In the genomic region with DNA sequence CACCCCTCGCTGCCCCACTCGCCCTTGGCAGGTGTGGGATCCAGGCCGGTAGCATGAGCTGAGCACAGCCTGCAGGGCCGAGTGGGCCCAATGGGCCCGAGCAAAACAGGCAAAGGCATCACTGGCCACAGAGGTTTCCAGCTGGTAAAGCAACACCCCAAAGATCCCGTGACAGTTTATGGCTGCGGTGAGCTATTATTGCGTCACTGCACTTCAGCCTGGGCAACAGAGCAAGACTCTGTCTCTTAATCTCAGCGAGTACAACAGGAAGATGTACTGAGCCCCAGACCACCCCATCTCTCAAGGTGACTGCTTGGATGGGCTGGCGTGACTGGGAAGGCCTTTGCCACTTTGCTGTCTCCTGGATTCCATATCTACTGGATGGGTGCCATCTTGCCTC, we compare ENCODE assay signal across 26 cellular contexts. TPM values are rescaled to one million over a fixed set of nuclear protein-coding genes. Genes with fewer than 3 reads are reported as not detected.
DNase-seq lines count a peak whose midpoint lies in the region; ATAC-seq and TF ChIP-seq lines count a peak whose summit lies in the region.
"Had no signal": no experiment of that assay in that cellular context is flagged by ENCODE, and none has a peak within 500 bp of the region (broad histone marks: within the 10 kb centered on the region; RNA-seq: fewer than 3 reads in every experiment).

No MANE protein-coding gene starts in this region.

- H3K4me3 ChIP-seq in esophagus (ENCODE audit: low read depth in 1 of 2, low read length in 2 of 2) (no peak overlapping the region), vagina (no peak overlapping the region)
- H3K4me3 ChIP-seq: heart right ventricle, transverse colon had no signal

- H3K4me3 Mint-ChIP-seq in activated CD8-positive, alpha-beta T cell treated with anti-CD3 and anti-CD28 coated beads, Interleukin-2, amount 10 ng/mL, durations not matched to agents 7 days and 5 days: no peak overlapping the region
- H3K4me3 Mint-ChIP-seq in activated CD8-positive, alpha-beta T cell treated with anti-CD3 and anti-CD28 coated beads for 36 hours: no peak overlapping the region
- H3K4me3 Mint-ChIP-seq: activated CD8-positive, alpha-beta memory T cell treated with anti-CD3 and anti-CD28 coated beads, Interleukin-2, amount 10 ng/mL, durations not matched to agents 7 days and 5 days; HFFc6; natural killer cell had no signal

- no peak for ATAC-seq in activated CD8-positive, alpha-beta T cell treated with anti-CD3 and anti-CD28 coated beads, Interleukin-2, amount 10 ng/mL, durations not matched to agents 7 days and 5 days
- ATAC-seq in activated CD8-positive, alpha-beta T cell treated with anti-CD3 and anti-CD28 coated beads for 36 hours: no peak
- ATAC-seq in HG02852 (IDR thresholded peaks at IDR 0.05; ENCODE audit: unreplicated experiment) (no peak), GM19035 (IDR thresholded peaks at IDR 0.05; ENCODE audit: unreplicated experiment) (no peak)
- ATAC-seq: heart right ventricle, natural killer cell had no signal

- H3K9me3 Mint-ChIP-seq in activated CD8-positive, alpha-beta T cell treated with anti-CD3 and anti-CD28 coated beads, Interleukin-2, amount 10 ng/mL, durations not matched to agents 7 days and 5 days (ENCODE audit: insufficient read depth): no peaks in the 10 kb centered on the region
- no peaks in the 10 kb centered on the region for H3K9me3 Mint-ChIP-seq in activated CD8-positive, alpha-beta T cell treated with anti-CD3 and anti-CD28 coated beads for 36 hours
- H3K9me3 Mint-ChIP-seq: HFFc6, IgD-negative memory B cell, natural killer cell had no signal

- H3K27ac ChIP-seq in RWPE1 (peak overlapping the region; percentile 93), esophagus (ENCODE audit: low read depth in 2 of 2, low read length in 1 of 2) (peak overlapping the region; percentile 87 to 92), vagina (peak overlapping the region; percentile 42)
- H3K27ac ChIP-seq: heart right ventricle, transverse colon had no signal

- POLR2A ChIA-PET in activated CD8-positive, alpha-beta T cell treated with anti-CD3 and anti-CD28 coated beads, Interleukin-2, amount 10 ng/mL, durations not matched to agents 7 days and 5 days (lab: Charles Lee): interaction anchor here (0.7 to 1.7 kb wide), 2 partner anchors 14 to 30 kb away, joined by 3 to 5 read pairs; no protein-coding TSS in a partner anchor
- POLR2A ChIA-PET in activated CD8-positive, alpha-beta T cell treated with anti-CD3 and anti-CD28 coated beads for 36 hours (lab: Charles Lee): interaction anchor here (0.8 to 2.1 kb wide), 2 partner anchors 105 to 141 kb away, joined by 3 to 5 read pairs; no protein-coding TSS in a partner anchor
- POLR2A ChIA-PET in RWPE1 (lab: Yijun Ruan, JAX; ENCODE audit: low non-redundant PET): no interaction called here

- peaks cover 4 to 37% of the 10 kb centered on the region in 2 donors for H3K36me3 ChIP-seq in esophagus (ENCODE audit: control insufficient read depth in 2 of 2, insufficient read depth in 2 of 2, low read length in 1 of 2)
- no peaks in the 10 kb centered on the region for H3K36me3 ChIP-seq in vagina
- H3K36me3 ChIP-seq: transverse colon had no signal

- TF ChIP-seq POLR2A in vagina (IDR thresholded peaks at IDR 0.05): no peak

- CTCF ChIA-PET in activated CD8-positive, alpha-beta T cell treated with anti-CD3 and anti-CD28 coated beads, Interleukin-2, amount 10 ng/mL, durations not matched to agents 7 days and 5 days (lab: Charles Lee): interaction anchor here (1.1 to 4.3 kb wide), 9 partner anchors 21 to 105 kb away, joined by 3 to 36 read pairs (median 5); a partner anchor contains a TSS
- CTCF ChIA-PET in activated CD8-positive, alpha-beta T cell treated with anti-CD3 and anti-CD28 coated beads for 36 hours (lab: Charles Lee): interaction anchor here (1.1 to 3.7 kb wide), 7 partner anchors 11 to 73 kb away, joined by 3 to 20 read pairs (median 6); a partner anchor contains a TSS
- CTCF ChIA-PET in RWPE1 (lab: Yijun Ruan, JAX): interaction anchor here (1.3 kb wide), 1 partner anchor 73 kb away, joined by 4 read pairs; no protein-coding TSS in a partner anchor

- no peaks in the 10 kb centered on the region for H3K9me3 ChIP-seq in esophagus (ENCODE audit: control insufficient read depth in 2 of 2, insufficient read depth in 1 of 2, low read depth in 1 of 2, low read length in 1 of 2)
- no peaks in the 10 kb centered on the region for H3K9me3 ChIP-seq in vagina
- H3K9me3 ChIP-seq: heart right ventricle, transverse colon had no signal

- no peaks in the 10 kb centered on the region for H3K27me3 Mint-ChIP-seq in activated CD8-positive, alpha-beta T cell treated with anti-CD3 and anti-CD28 coated beads, Interleukin-2, amount 10 ng/mL, durations not matched to agents 7 days and 5 days (ENCODE audit: low read depth)
- H3K27me3 Mint-ChIP-seq in activated CD8-positive, alpha-beta T cell treated with anti-CD3 and anti-CD28 coated beads for 36 hours: no peaks in the 10 kb centered on the region

- H3K4me1 Mint-ChIP-seq in activated CD8-positive, alpha-beta T cell treated with anti-CD3 and anti-CD28 coated beads, Interleukin-2, amount 10 ng/mL, durations not matched to agents 7 days and 5 days (ENCODE audit: low read depth): peaks cover 68% of the 10 kb centered on the region
- peaks cover 39% of the 10 kb centered on the region for H3K4me1 Mint-ChIP-seq in activated CD8-positive, alpha-beta T cell treated with anti-CD3 and anti-CD28 coated beads for 36 hours (ENCODE audit: low read depth)

- intact Hi-C loops in activated CD8-positive, alpha-beta T cell treated with anti-CD3 and anti-CD28 coated beads for 36 hours (cut with micrococcal nuclease): no loop called here
- intact Hi-C loops in vagina (cut with DNase I): no loop called here

- no peaks in the 10 kb centered on the region for H3K27me3 ChIP-seq in esophagus (ENCODE audit: control insufficient read depth in 1 of 2, insufficient read depth in 2 of 2, low read length in 2 of 2)
- H3K27me3 ChIP-seq in vagina: no peaks in the 10 kb centered on the region
- H3K27me3 ChIP-seq: heart right ventricle, transverse colon had no signal

- DNase-seq in activated CD8-positive, alpha-beta T cell treated with anti-CD3 and anti-CD28 coated beads, Interleukin-2, amount 10 ng/mL, durations not matched to agents 7 days and 5 days: no peak
- DNase-seq in activated CD8-positive, alpha-beta T cell treated with anti-CD3 and anti-CD28 coated beads for 36 hours: no peak
- no peak for DNase-seq in RWPE1 (ENCODE audit: low spot score)
- DNase-seq in vagina (ENCODE audit: extremely low spot score in 2 of 2): no peak
- DNase-seq in cerebellar cortex (ENCODE audit: low spot score): no peak
- DNase-seq: activated CD4-positive, alpha-beta T cell treated with anti-CD3 and anti-CD28 coated beads, Interleukin-2, amount 50 U/mL, for 1 hour; activated CD8-positive, alpha-beta memory T cell treated with anti-CD3 and anti-CD28 coated beads, Interleukin-2, amount 10 ng/mL, durations not matched to agents 7 days and 5 days; activated T-cell treated with anti-CD3 and anti-CD28 coated beads, Interleukin-2, amount 50 U/mL, for 48 hours; caudate nucleus; cortex of kidney; foreskin fibroblast; GOT3; heart right ventricle; HFFc6; natural killer cell; NCI-H1092 treated with DMSO at 0.1 percent for 48 hours; NCI-H187 treated with DMSO at 0.1 percent for 48 hours; NK-92 treated with Interleukin-12 subunit alpha and Interleukin-12 subunit beta, amount 100 ng/mL, for 24 hours; occipital lobe; SHP77; stimulated activated CD4-positive, alpha-beta T cell treated with anti-CD3 and anti-CD28 coated beads, Interleukin-4, amount 100 ng/mL, for 4 hours had no signal

- H3K4me1 ChIP-seq in esophagus (ENCODE audit: control insufficient read depth in 2 of 2, insufficient read depth in 2 of 2, low read length in 1 of 2) (peaks cover 9 to 59% of the 10 kb centered on the region in 2 donors), vagina (peaks cover 70% of the 10 kb centered on the region)

- TF ChIP-seq CTCF in activated CD8-positive, alpha-beta T cell treated with anti-CD3 and anti-CD28 coated beads for 36 hours (IDR thresholded peaks at IDR 0.05): no peak
- TF ChIP-seq CTCF in RWPE1 (conservative IDR thresholded peaks at IDR 0.05; ENCODE audit: low read depth) (no peak), vagina (IDR thresholded peaks at IDR 0.05) (no peak)

- peaks cover 21% of the 10 kb centered on the region for H3K36me3 Mint-ChIP-seq in activated CD8-positive, alpha-beta T cell treated with anti-CD3 and anti-CD28 coated beads, Interleukin-2, amount 10 ng/mL, durations not matched to agents 7 days and 5 days (ENCODE audit: low read depth)
- no peaks in the 10 kb centered on the region for H3K36me3 Mint-ChIP-seq in activated CD8-positive, alpha-beta T cell treated with anti-CD3 and anti-CD28 coated beads for 36 hours (ENCODE audit: low read depth)
- H3K36me3 Mint-ChIP-seq: natural killer cell had no signal

- WGBS in esophagus, 2 donors: 83 to 88% methylated on average over 10 of the region's 10 CpGs

- peak overlapping the region; percentile 77 for H3K27ac Mint-ChIP-seq in activated CD8-positive, alpha-beta T cell treated with anti-CD3 and anti-CD28 coated beads, Interleukin-2, amount 10 ng/mL, durations not matched to agents 7 days and 5 days
- no peak overlapping the region for H3K27ac Mint-ChIP-seq in activated CD8-positive, alpha-beta T cell treated with anti-CD3 and anti-CD28 coated beads for 36 hours
- H3K27ac Mint-ChIP-seq: HFFc6, natural killer cell had no signal

RNA-seq across cellular contexts. Expression of a gene that starts 4.3 kb away (rescaled TPM):
- 10 to 100 TPM; 19.5 to 22.8 TPM for total RNA-seq in activated CD8-positive, alpha-beta T cell treated with anti-CD3 and anti-CD28 coated beads, Interleukin-2, amount 10 ng/mL, durations not matched to agents 7 days and 5 days
- 10 to 100 TPM in 1 of 2 experiments, 1 to 10 TPM in 1; 8.2 to 13.2 TPM for total RNA-seq in activated CD8-positive, alpha-beta T cell treated with anti-CD3 and anti-CD28 coated beads for 36 hours
- polyA plus RNA-seq in esophagus: 10 to 100 TPM; 27.9 to 39.4 TPM
- total RNA-seq in vagina: 26.3 TPM

RNA-seq across cellular contexts. Expression of a gene that starts 6.4 kb away (rescaled TPM):
- total RNA-seq in activated CD8-positive, alpha-beta T cell treated with anti-CD3 and anti-CD28 coated beads, Interleukin-2, amount 10 ng/mL, durations not matched to agents 7 days and 5 days: 10 to 100 TPM in 1 of 2 experiments, 1 to 10 TPM in 1; 8.9 to 13.1 TPM
- total RNA-seq in activated CD8-positive, alpha-beta T cell treated with anti-CD3 and anti-CD28 coated beads for 36 hours: 1 to 10 TPM; 4.2 to 4.8 TPM
- 10 to 100 TPM; 31.6 to 48.1 TPM for polyA plus RNA-seq in esophagus
- 34.1 TPM for total RNA-seq in vagina

RNA-seq across cellular contexts. Expression of a gene that starts 57.9 kb away (rescaled TPM):
- total RNA-seq in activated CD8-positive, alpha-beta T cell treated with anti-CD3 and anti-CD28 coated beads, Interleukin-2, amount 10 ng/mL, durations not matched to agents 7 days and 5 days: 10 to 100 TPM; 30.4 to 30.9 TPM
- total RNA-seq in activated CD8-positive, alpha-beta T cell treated with anti-CD3 and anti-CD28 coated beads for 36 hours: 10 to 100 TPM; 16.6 to 17.2 TPM
- 10 to 100 TPM; 11.9 to 57.3 TPM for polyA plus RNA-seq in esophagus
- total RNA-seq in vagina: 35.8 TPM

Comparison
In these comparisons a context has a peak if more than half of its experiments do, and no peak if none do; other contexts are left out.
1. H3K27ac ChIP-seq: peak in every context shown above with its lines; median percentile 93 in RWPE1; 90 in esophagus; 42 in vagina.